ENCODE assay signal across 5 cellular contexts in genomic region chr12:18375583-18375982, GRCh38.
"Had no signal": no experiment of that assay in that cellular context is flagged by ENCODE, and none has a peak within 500 bp of the region (broad histone marks: within the 10 kb centered on the region; RNA-seq: fewer than 3 reads in every experiment).

No MANE protein-coding gene starts in this region.

- H3K27ac Mint-ChIP-seq: IgD-negative memory B cell had no signal

- H3K4me3 ChIP-seq: K562 had no signal

- H3K36me3 Mint-ChIP-seq: IgD-negative memory B cell had no signal

- H3K27ac ChIP-seq: HL-60 had no signal

- ATAC-seq: HepG2, K562 had no signal

- H3K4me1 Mint-ChIP-seq: IgD-negative memory B cell had no signal

- H3K4me3 Mint-ChIP-seq: IgD-negative memory B cell had no signal

- H3K27me3 Mint-ChIP-seq: IgD-negative memory B cell had no signal

- DNase-seq: KBM-7 had no signal
